Comparison of ENCODE assay signal across 1 cellular context in genomic region chr3:125593991-125594574, GRCh38.
TF ChIP-seq lines count a peak whose summit lies in the region.

No MANE protein-coding gene starts in this region.

TF ChIP-seq in K562, 482 proteins besides CTCF, POLR2A, EP300 and RAD21:
- TF ChIP-seq AFF1 (IDR thresholded peaks at IDR 0.05; ENCODE audit: low read depth in 1 of 2, partially characterized antibody in 2 of 2) (no peak), CBX8 (IDR thresholded peaks at IDR 0.05; ENCODE audit: borderline replicate concordance, extremely low read depth, low read depth, low read length, poor library complexity, severe bottlenecking) (no peak), MAFG (tag; conservative IDR thresholded peaks at IDR 0.05) (peak; percentile 69), HNRNPL (IDR thresholded peaks at IDR 0.05; ENCODE audit: low read depth, low read length) (no peak), CEBPB (tag; IDR thresholded peaks at IDR 0.05) (peak; percentile 83), HMBOX1 (IDR thresholded peaks at IDR 0.05) (no peak), FOXK1 (CRISPR knock-in tag; IDR thresholded peaks at IDR 0.05; ENCODE audit: borderline replicate concordance) (no peak), CEBPG (CRISPR knock-in tag; IDR thresholded peaks at IDR 0.05) (no peak), CEBPG (tag; conservative IDR thresholded peaks at IDR 0.05 in 1 of 2, IDR thresholded peaks at IDR 0.05 in 1 of 2) (peak; percentile 42 to 67; a peak in 2 of 4 replicates), ZNF316 (IDR thresholded peaks at IDR 0.05) (peak; percentile 88), SPI1 (IDR thresholded peaks at IDR 0.05; ENCODE audit: borderline replicate concordance, low read depth, low read length) (peak; percentile 90), L3MBTL2 (IDR thresholded peaks at IDR 0.05) (no peak), MAFF (IDR thresholded peaks at IDR 0.05; ENCODE audit: low read length) (peak; percentile 59; the same call in 1 of the 2 replicates), MAFK (IDR thresholded peaks at IDR 0.05; ENCODE audit: low read length) (peak; percentile 49; the same call in 1 of the 2 replicates), C11orf30 (IDR thresholded peaks at IDR 0.05; ENCODE audit: low read depth) (peak; percentile 80), RBM39 (optimal IDR thresholded peaks at IDR 0.05; ENCODE audit: low read depth, low read length) (no peak)
